ENCODE assay signal across 1 cellular context in the genomic region with DNA sequence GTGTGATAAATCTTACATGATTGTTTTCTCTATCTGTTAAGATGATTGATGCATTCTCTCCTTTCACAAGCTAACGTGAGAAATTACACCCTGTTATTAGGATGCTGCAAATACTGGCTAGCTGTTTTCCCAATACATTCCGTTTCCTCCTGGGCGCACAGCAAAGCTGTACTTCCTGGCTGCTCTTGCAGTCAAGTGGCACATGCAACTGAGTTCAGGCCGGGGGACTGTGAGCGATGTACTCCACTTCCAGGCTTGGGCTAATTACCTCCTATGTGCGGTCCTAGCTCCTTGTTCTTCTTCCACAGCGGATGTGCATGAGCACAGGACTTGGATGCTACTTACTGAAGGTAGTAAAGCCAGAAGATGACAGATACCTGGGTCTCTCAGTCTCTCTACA.
TF ChIP-seq lines count a peak whose summit lies in the region.

No MANE protein-coding gene starts in this region.

TF ChIP-seq in HEK293, 187 proteins besides CTCF, POLR2A, EP300 and RAD21 (continued from another document):
- TF ChIP-seq, protein P1, sequence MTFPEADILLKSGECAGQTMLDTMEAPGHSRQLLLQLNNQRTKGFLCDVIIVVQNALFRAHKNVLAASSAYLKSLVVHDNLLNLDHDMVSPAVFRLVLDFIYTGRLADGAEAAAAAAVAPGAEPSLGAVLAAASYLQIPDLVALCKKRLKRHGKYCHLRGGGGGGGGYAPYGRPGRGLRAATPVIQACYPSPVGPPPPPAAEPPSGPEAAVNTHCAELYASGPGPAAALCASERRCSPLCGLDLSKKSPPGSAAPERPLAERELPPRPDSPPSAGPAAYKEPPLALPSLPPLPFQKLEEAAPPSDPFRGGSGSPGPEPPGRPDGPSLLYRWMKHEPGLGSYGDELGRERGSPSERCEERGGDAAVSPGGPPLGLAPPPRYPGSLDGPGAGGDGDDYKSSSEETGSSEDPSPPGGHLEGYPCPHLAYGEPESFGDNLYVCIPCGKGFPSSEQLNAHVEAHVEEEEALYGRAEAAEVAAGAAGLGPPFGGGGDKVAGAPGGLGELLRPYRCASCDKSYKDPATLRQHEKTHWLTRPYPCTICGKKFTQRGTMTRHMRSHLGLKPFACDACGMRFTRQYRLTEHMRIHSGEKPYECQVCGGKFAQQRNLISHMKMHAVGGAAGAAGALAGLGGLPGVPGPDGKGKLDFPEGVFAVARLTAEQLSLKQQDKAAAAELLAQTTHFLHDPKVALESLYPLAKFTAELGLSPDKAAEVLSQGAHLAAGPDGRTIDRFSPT (tag by site-specific recombination; IDR thresholded peaks at IDR 0.05) = no peak
- 0 out of 2 replicates have a peak, but pooled peaks have one; percentile 22 for TF ChIP-seq ZBTB17 (tag by site-specific recombination; IDR thresholded peaks at IDR 0.05)
